In the genomic region with DNA sequence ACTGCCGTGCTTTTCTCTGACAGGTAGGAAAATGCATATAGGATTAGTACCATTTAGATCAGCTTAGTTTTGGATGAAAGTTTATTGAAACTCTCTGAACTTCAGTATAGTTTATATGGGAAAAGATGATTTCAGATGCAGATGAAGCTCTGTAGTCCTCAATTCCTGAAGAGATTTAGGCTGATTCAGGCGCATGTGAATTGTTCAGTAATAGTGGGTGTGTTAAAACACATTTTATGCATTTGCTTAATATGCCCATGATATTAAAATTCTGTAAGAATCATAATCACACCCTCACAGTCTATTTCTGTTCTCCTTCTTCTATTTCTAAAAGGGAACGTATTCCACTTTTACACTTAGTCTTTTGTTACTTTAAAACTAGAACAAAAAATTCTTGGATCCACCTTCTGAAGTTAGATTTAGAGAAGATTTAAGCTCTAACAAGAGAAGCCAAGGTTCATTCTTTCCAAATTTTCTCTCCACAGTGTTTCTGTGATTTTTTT, we compare ENCODE assay signal across 5 cellular contexts.
"Had no signal": no experiment of that assay in that cellular context is flagged by ENCODE, and none has a peak within 500 bp of the region (broad histone marks: within the 10 kb centered on the region; RNA-seq: fewer than 3 reads in every experiment).

No MANE protein-coding gene starts in this region.

- H3K36me3 Mint-ChIP-seq: IgD-negative memory B cell had no signal

- H3K27me3 Mint-ChIP-seq: IgD-negative memory B cell had no signal

- H3K9me3 Mint-ChIP-seq: IgD-negative memory B cell had no signal

- DNase-seq: GM23248, GOT3, H7, HFFc6 had no signal

- H3K27ac Mint-ChIP-seq: HFFc6, IgD-negative memory B cell had no signal

- H3K4me1 Mint-ChIP-seq: IgD-negative memory B cell had no signal

- H3K4me3 Mint-ChIP-seq: HFFc6, IgD-negative memory B cell had no signal
